In the genomic region with DNA sequence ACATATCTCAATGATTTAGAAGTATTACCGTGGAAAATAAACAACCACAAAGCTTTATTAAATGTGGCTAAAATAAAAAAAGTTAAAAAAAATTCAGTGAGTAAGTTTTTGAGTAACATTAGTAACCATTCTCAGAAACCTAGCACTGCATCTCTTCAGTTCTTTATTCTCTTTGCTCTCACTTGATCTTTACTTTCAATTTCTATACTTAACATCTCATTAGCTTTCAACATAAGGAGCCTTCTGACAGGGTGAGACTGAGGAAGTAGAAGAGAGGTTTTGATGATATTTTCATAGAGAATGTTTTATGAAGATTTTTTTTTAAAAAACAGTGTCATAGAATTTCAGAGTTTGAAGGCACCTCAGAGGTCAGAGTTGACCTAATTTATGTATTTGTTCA, we compare ENCODE assay signal across 26 cellular contexts.
DNase-seq lines count a peak whose midpoint lies in the region; ATAC-seq and TF ChIP-seq lines count a peak whose summit lies in the region.
"Had no signal": no experiment of that assay in that cellular context is flagged by ENCODE, and none has a peak within 500 bp of the region (broad histone marks: within the 10 kb centered on the region; RNA-seq: fewer than 3 reads in every experiment).

No MANE protein-coding gene starts in this region.

- H3K9ac ChIP-seq in endocrine pancreas (ENCODE audit: control insufficient read depth, insufficient read depth, low read length) (no peak overlapping the region), mesendoderm (ENCODE audit: low read length) (no peak overlapping the region)
- H3K9ac ChIP-seq: parathyroid adenoma had no signal

- CTCF ChIA-PET in RWPE1 (lab: Yijun Ruan, JAX): no interaction called here

- no peak overlapping the region for H2BK5ac ChIP-seq in mesendoderm (ENCODE audit: low read length)

- peaks cover 5% of the 10 kb centered on the region for H3K4me1 ChIP-seq in endocrine pancreas (ENCODE audit: control insufficient read depth, insufficient read depth, low read length)
- no peaks in the 10 kb centered on the region for H3K4me1 ChIP-seq in mesendoderm (ENCODE audit: control insufficient read depth, low read depth, low read length)
- H3K4me1 ChIP-seq: body of pancreas, parathyroid adenoma, right lobe of liver, uterus had no signal

- H3K27ac ChIP-seq in mesendoderm (ENCODE audit: low read depth, low read length) (no peak overlapping the region), RWPE1 (no peak overlapping the region)
- H3K27ac ChIP-seq: body of pancreas, parathyroid adenoma, right lobe of liver, uterus had no signal

- no peaks in the 10 kb centered on the region for H3K79me2 ChIP-seq in mesendoderm (ENCODE audit: control insufficient read depth, insufficient read depth, low read length)
- H3K79me2 ChIP-seq: parathyroid adenoma had no signal

- H3K4me2 ChIP-seq in mesendoderm (ENCODE audit: low read length): no peak overlapping the region

- H3K18ac ChIP-seq in mesendoderm (ENCODE audit: low read length): no peak overlapping the region

- ATAC-seq in GM18870 (IDR thresholded peaks at IDR 0.05; ENCODE audit: unreplicated experiment) (peak; percentile 88), HG03565 (IDR thresholded peaks at IDR 0.05; ENCODE audit: unreplicated experiment) (peak; percentile 57), GM21515 (IDR thresholded peaks at IDR 0.05; ENCODE audit: unreplicated experiment) (no peak)
- ATAC-seq: activated CD8-positive, alpha-beta memory T cell treated with anti-CD3 and anti-CD28 coated beads, Interleukin-2, amount 10 ng/mL, durations not matched to agents 7 days and 5 days; activated T-helper 17 cell treated with anti-CD3 and anti-CD28 coated beads, Interleukin-2, amount 50 U/mL, for 72 hours; body of pancreas; natural killer cell; right lobe of liver had no signal

- POLR2A ChIA-PET in RWPE1 (lab: Yijun Ruan, JAX; ENCODE audit: low non-redundant PET): no interaction called here

- no peaks in the 10 kb centered on the region for H3K9me3 ChIP-seq in endocrine pancreas (ENCODE audit: control insufficient read depth, low read length)
- H3K9me3 ChIP-seq: body of pancreas, right lobe of liver, uterus had no signal

- H2BK120ac ChIP-seq in mesendoderm (ENCODE audit: low read depth, low read length): no peak overlapping the region

- H3K79me1 ChIP-seq in mesendoderm (ENCODE audit: low read length): no peaks in the 10 kb centered on the region

- no peak for TF ChIP-seq CTCF in RWPE1 (conservative IDR thresholded peaks at IDR 0.05; ENCODE audit: low read depth)

- H4K5ac ChIP-seq in mesendoderm (ENCODE audit: low read length): no peak overlapping the region

- WGBS in mesendoderm (ENCODE audit: extremely low coverage, insufficient coverage, low lambda C conversion rate): no CpG with 5 or more reads among the region's 1 CpG

- H2AK5ac ChIP-seq in mesendoderm (ENCODE audit: low read length): no peak overlapping the region

- H3K27me3 ChIP-seq in endocrine pancreas (ENCODE audit: control insufficient read depth, insufficient read depth, low read length) (no peaks in the 10 kb centered on the region), mesendoderm (ENCODE audit: insufficient read depth, low read length, poor library complexity) (no peaks in the 10 kb centered on the region)
- H3K27me3 ChIP-seq: body of pancreas, right lobe of liver, uterus had no signal

- H3K56ac ChIP-seq in mesendoderm (ENCODE audit: low read length): no peak overlapping the region

- H2BK15ac ChIP-seq in mesendoderm (replicated peaks; ENCODE audit: low read depth): no peak overlapping the region

- H3K4ac ChIP-seq in mesendoderm (ENCODE audit: low read depth, low read length): no peak overlapping the region

- H3K4me3 ChIP-seq in endocrine pancreas (ENCODE audit: control insufficient read depth, insufficient read depth, low read length): peak overlapping the region; percentile 64
- H3K4me3 ChIP-seq in mesendoderm (ENCODE audit: low read length): no peak overlapping the region
- H3K4me3 ChIP-seq: body of pancreas, right lobe of liver, uterus had no signal

- DNase-seq in ELR (ENCODE audit: low read depth) (peak; percentile 26), mesendoderm (no peak), RWPE1 (ENCODE audit: low spot score) (no peak)
- DNase-seq in stimulated activated CD4-positive, alpha-beta T cell treated with anti-CD3 and anti-CD28 coated beads, Interleukin-12 subunit alpha, Interleukin-12 subunit beta, amount 100 ng/mL, for 4 hours: no peak
- DNase-seq: activated CD4-positive, alpha-beta T cell treated with anti-CD3 and anti-CD28 coated beads for 4 hours; activated CD8-positive, alpha-beta memory T cell treated with anti-CD3 and anti-CD28 coated beads, Interleukin-2, amount 10 ng/mL, durations not matched to agents 7 days and 5 days; activated naive CD8-positive, alpha-beta T cell treated with anti-CD3 and anti-CD28 coated beads for 36 hours; body of pancreas; CD4-positive, CD25-positive, alpha-beta regulatory T cell; endodermal cell; GDM1; Karpas-422; natural killer cell; NCI-H1105 treated with DMSO at 0.1 percent for 48 hours; NCI-H2107; NCI-H524 treated with DMSO at 0.1 percent for 48 hours; right lobe of liver; SHP77 treated with DMSO at 0.1 percent for 48 hours; T-helper 1 cell; uterus had no signal

- no peak overlapping the region for H3K23ac ChIP-seq in mesendoderm (ENCODE audit: low read length)

- no peaks in the 10 kb centered on the region for H3K36me3 ChIP-seq in endocrine pancreas (ENCODE audit: control insufficient read depth, insufficient read depth, low read length)
- H3K36me3 ChIP-seq in mesendoderm (ENCODE audit: control insufficient read depth, insufficient read depth, low read length): no peaks in the 10 kb centered on the region
- H3K36me3 ChIP-seq: right lobe of liver, uterus had no signal

- no peak overlapping the region for H4K8ac ChIP-seq in mesendoderm (ENCODE audit: low read depth, low read length)
